ENCODE assay signal across 7 cellular contexts in the genomic region with DNA sequence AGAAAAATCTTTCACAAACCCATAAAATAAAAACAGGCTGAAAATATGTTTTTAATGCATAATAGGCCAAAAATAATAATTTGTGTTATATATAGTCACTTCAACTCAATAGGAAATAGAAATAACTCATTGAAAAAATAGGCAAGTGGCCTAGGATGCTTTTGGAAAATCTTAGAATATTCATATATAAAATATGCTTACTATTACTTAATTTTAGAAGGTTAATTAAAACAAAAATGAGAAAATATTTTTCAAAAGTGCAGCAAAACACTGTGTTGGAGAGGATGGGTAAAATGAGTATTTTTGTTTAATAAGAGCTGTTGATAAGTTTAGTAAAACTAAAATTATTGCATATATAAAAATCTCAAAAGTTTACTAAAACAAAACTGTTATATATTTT.
"Had no signal": no experiment of that assay in that cellular context is flagged by ENCODE, and none has a peak within 500 bp of the region (broad histone marks: within the 10 kb centered on the region; RNA-seq: fewer than 3 reads in every experiment).

No MANE protein-coding gene starts in this region.

- ATAC-seq: GM23338 had no signal

- H3K4me2 ChIP-seq: GM23338 had no signal

- H3K4me3 ChIP-seq: GM23338 had no signal

- DNase-seq: H9, HCEC 1CT, KG1 had no signal

- FAIRE-seq: H1, H54, HTR-8/SVneo had no signal
